ENCODE assay signal across 7 cellular contexts in genomic region chr3:115791271-115792153, GRCh38.
DNase-seq lines count a peak whose midpoint lies in the region; ATAC-seq and TF ChIP-seq lines count a peak whose summit lies in the region.
"Not testable (repeated sequence)": the region's sequence is repeated elsewhere in the genome, so short reads cannot be mapped to it uniquely, and the experiment has no call there.

No MANE protein-coding gene starts in this region.

- not testable (repeated sequence) for H3K9me3 ChIP-seq in Caco-2; HUES6 (ENCODE audit: control insufficient read depth, insufficient read depth, low read depth, low read length)

- not testable (repeated sequence) for H3K27me3 ChIP-seq in Caco-2 (replicated peaks; ENCODE audit: control insufficient read depth, insufficient read depth, low read length); HUES6 (ENCODE audit: control insufficient read depth, insufficient read depth, low read length)

- ATAC-seq in activated T-cell treated with anti-CD3 and anti-CD28 coated beads, Interleukin-2, amount 50 U/mL, for 72 hours (replicated peaks in 1 of 2), result not testable (repeated sequence)

- H3K4me1 Mint-ChIP-seq in Caco-2 (ENCODE audit: low read depth, unreplicated experiment) (peaks cover 13% of the 10 kb centered on the region), MCF 10A (ENCODE audit: insufficient read depth, unreplicated experiment) (peaks cover 49% of the 10 kb centered on the region), immature natural killer cell (peaks cover 12 to 14% of the 10 kb centered on the region in 2 donors), osteocyte (ENCODE audit: unreplicated experiment) (peaks cover 73% of the 10 kb centered on the region)
- peaks cover 19% of the 10 kb centered on the region for H3K4me1 Mint-ChIP-seq in T-helper 1 cell treated with Interleukin-12 subunit alpha and Interleukin-12 subunit beta and Interleukin-4 antibody, amounts not matched to agents 30 μg/mL and 1 μg/mL, for 36 hours (ENCODE audit: low read depth)
- H3K4me1 Mint-ChIP-seq in activated T-cell treated with anti-CD3 and anti-CD28 coated beads, Interleukin-2, amount 50 U/mL, for 72 hours (ENCODE audit: low read depth), result peaks cover 48% of the 10 kb centered on the region

- H3K4me1 ChIP-seq in Caco-2, result not testable (repeated sequence)
- H3K4me1 ChIP-seq in HUES6 (ENCODE audit: control insufficient read depth, insufficient read depth, low read length), result peaks cover 26% of the 10 kb centered on the region; the same call in 1 of the 2 replicates

- peak overlapping the region; percentile 82 for H3K9ac ChIP-seq in HUES6 (ENCODE audit: low read length)

- BruUV-seq in Caco-2 (replicated peaks; lab: Mats Ljungman, UMichigan), result not testable (repeated sequence)
- BruUV-seq in MCF 10A (replicated peaks; lab: Mats Ljungman, UMichigan), result TSS peak; percentile 58

- not testable (repeated sequence) for H3K4me3 ChIP-seq in Caco-2 (ENCODE audit: low read depth, low read length)
- peak overlapping the region; percentile 69; the same call in 1 of the 2 replicates for H3K4me3 ChIP-seq in HUES6 (ENCODE audit: low read depth, low read length)

- POLR2A ChIA-PET in Caco-2 (lab: Charles Lee) (interaction anchor here (0.6 kb wide), 1 partner anchor 290 kb away, joined by 4 read pairs; no protein-coding TSS in a partner anchor), MCF 10A (lab: Yijun Ruan, JAX) (interaction anchor here (0.6 to 2.9 kb wide), 4 partner anchors 9 to 35 kb away, joined by 3 to 12 read pairs (median 8); no protein-coding TSS in a partner anchor)

- not testable (repeated sequence) for DNase-seq in Caco-2; activated T-cell treated with anti-CD3 and anti-CD28 coated beads, Interleukin-2, amount 50 U/mL, for 72 hours; MCF 10A (ENCODE audit: unreplicated experiment); immature natural killer cell; osteocyte (ENCODE audit: extremely low spot score, unreplicated experiment)

- peak overlapping the region; percentile 33 for H3K4me3 Mint-ChIP-seq in Caco-2 (ENCODE audit: unreplicated experiment)
- not testable (repeated sequence) for H3K4me3 Mint-ChIP-seq in T-helper 1 cell treated with Interleukin-12 subunit alpha and Interleukin-12 subunit beta and Interleukin-4 antibody, amounts not matched to agents 30 μg/mL and 1 μg/mL, for 36 hours; MCF 10A (ENCODE audit: unreplicated experiment); osteocyte (ENCODE audit: unreplicated experiment)
- H3K4me3 Mint-ChIP-seq in activated T-cell treated with anti-CD3 and anti-CD28 coated beads, Interleukin-2, amount 50 U/mL, for 72 hours, result peak overlapping the region; percentile 49 to 53
- peak overlapping the region in 3 of 5 donors; percentile 22 to 60 (median 37) for H3K4me3 Mint-ChIP-seq in immature natural killer cell

- H3K27me3 Mint-ChIP-seq in Caco-2 (ENCODE audit: insufficient read depth, unreplicated experiment); T-helper 1 cell treated with Interleukin-12 subunit alpha and Interleukin-12 subunit beta and Interleukin-4 antibody, amounts not matched to agents 30 μg/mL and 1 μg/mL, for 36 hours (ENCODE audit: low read depth); activated T-cell treated with anti-CD3 and anti-CD28 coated beads, Interleukin-2, amount 50 U/mL, for 72 hours (ENCODE audit: low read depth); MCF 10A (ENCODE audit: insufficient read depth, unreplicated experiment); immature natural killer cell (ENCODE audit: low read depth in 3 of 3); osteocyte (ENCODE audit: unreplicated experiment): not testable (repeated sequence)

- TF ChIP-seq CTCF in Caco-2 (IDR thresholded peaks at IDR 0.05; ENCODE audit: insufficient read depth in 1 of 2, low read depth in 1 of 2, low read length in 1 of 2, severe bottlenecking in 1 of 2, unreplicated experiment in 1 of 2); MCF 10A (IDR thresholded peaks at IDR 0.05; ENCODE audit: unreplicated experiment); osteocyte (IDR thresholded peaks at IDR 0.05): not testable (repeated sequence)

- CTCF ChIA-PET in Caco-2 (lab: Charles Lee), result not testable (repeated sequence)
- CTCF ChIA-PET in MCF 10A (lab: Yijun Ruan, JAX), result interaction anchor here (0.6 to 1.3 kb wide), 5 partner anchors 8 to 74 kb away, joined by 3 to 6 read pairs (median 4); no protein-coding TSS in a partner anchor

- H3K27ac Mint-ChIP-seq in Caco-2 (ENCODE audit: unreplicated experiment) (peak overlapping the region; percentile 23), MCF 10A (ENCODE audit: low read depth, unreplicated experiment) (peak overlapping the region; percentile 80), immature natural killer cell (peak overlapping the region in 2 of 6 donors; percentile 32 to 64), osteocyte (ENCODE audit: unreplicated experiment) (peak overlapping the region; percentile 94)
- peak overlapping the region; percentile 79 for H3K27ac Mint-ChIP-seq in T-helper 1 cell treated with Interleukin-12 subunit alpha and Interleukin-12 subunit beta and Interleukin-4 antibody, amounts not matched to agents 30 μg/mL and 1 μg/mL, for 36 hours
- not testable (repeated sequence) for H3K27ac Mint-ChIP-seq in activated T-cell treated with anti-CD3 and anti-CD28 coated beads, Interleukin-2, amount 50 U/mL, for 72 hours

- not testable (repeated sequence) for H3K36me3 ChIP-seq in Caco-2 (ENCODE audit: control insufficient read depth, insufficient read depth, low read length); HUES6 (ENCODE audit: control insufficient read depth, insufficient read depth, low read length)

- intact Hi-C loops in Caco-2 (cut with micrococcal nuclease; ENCODE audit: unreplicated experiment); MCF 10A (cut with micrococcal nuclease): not testable (repeated sequence)

- H3K27ac ChIP-seq in HUES6 (ENCODE audit: low read depth, low read length), result peak overlapping the region; percentile 72; the same call in 1 of the 2 replicates

- H3K36me3 Mint-ChIP-seq in Caco-2 (ENCODE audit: insufficient read depth, unreplicated experiment); T-helper 1 cell treated with Interleukin-12 subunit alpha and Interleukin-12 subunit beta and Interleukin-4 antibody, amounts not matched to agents 30 μg/mL and 1 μg/mL, for 36 hours (ENCODE audit: low read depth); activated T-cell treated with anti-CD3 and anti-CD28 coated beads, Interleukin-2, amount 50 U/mL, for 72 hours (ENCODE audit: insufficient read depth in 2 of 2); MCF 10A (ENCODE audit: insufficient read depth, unreplicated experiment); immature natural killer cell; osteocyte (ENCODE audit: unreplicated experiment): not testable (repeated sequence)

- not testable (repeated sequence) for H3K9me3 Mint-ChIP-seq in Caco-2 (ENCODE audit: unreplicated experiment); T-helper 1 cell treated with Interleukin-12 subunit alpha and Interleukin-12 subunit beta and Interleukin-4 antibody, amounts not matched to agents 30 μg/mL and 1 μg/mL, for 36 hours; activated T-cell treated with anti-CD3 and anti-CD28 coated beads, Interleukin-2, amount 50 U/mL, for 72 hours; MCF 10A (ENCODE audit: unreplicated experiment); immature natural killer cell; osteocyte (ENCODE audit: unreplicated experiment)
